In the genomic region with DNA sequence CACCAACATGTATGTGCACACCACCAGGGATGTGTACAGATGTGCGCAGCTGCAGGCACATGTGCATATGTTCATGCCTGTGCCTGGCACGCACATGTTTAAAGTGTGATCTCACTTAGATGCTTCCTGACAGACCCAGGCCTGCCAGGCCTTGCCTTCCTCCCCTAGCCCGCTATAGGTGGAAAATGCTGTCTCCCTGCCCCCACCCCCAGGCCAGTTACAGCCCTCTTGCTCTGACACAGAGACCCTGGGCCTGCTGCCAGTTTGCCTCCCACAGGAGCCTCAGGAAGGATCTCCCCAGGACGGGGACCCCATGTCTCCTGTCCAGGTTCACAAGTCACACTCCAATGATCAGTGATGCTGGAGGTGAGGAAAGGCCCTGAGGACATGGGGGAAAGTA, we compare ENCODE assay signal across 21 cellular contexts.
"Had no signal": no experiment of that assay in that cellular context is flagged by ENCODE, and none has a peak within 500 bp of the region (broad histone marks: within the 10 kb centered on the region; RNA-seq: fewer than 3 reads in every experiment).

No MANE protein-coding gene starts in this region.

- H3K27ac ChIP-seq: brain microvascular endothelial cell, spleen, thyroid gland had no signal

- ATAC-seq: left lobe of liver; natural killer cell; stimulated activated memory B cell treated with anti-CD40 and anti-IgM and Interleukin-4, amounts not matched to agents 10 μg/mL and 1 μg/mL and 100 μg/mL, for 72 hours; WTC11 had no signal

- DNase-seq: activated CD4-positive, alpha-beta T cell treated with anti-CD3 and anti-CD28 coated beads for 48 hours; activated CD8-positive, alpha-beta memory T cell treated with anti-CD3 and anti-CD28 coated beads for 24 hours; activated CD8-positive, alpha-beta memory T cell treated with anti-CD3 and anti-CD28 coated beads, Interleukin-2, amount 50 U/mL, for 48 hours; activated naive CD4-positive, alpha-beta T cell; aorta; brain microvascular endothelial cell; central memory CD4-positive, alpha-beta T cell; colonic mucosa; foreskin melanocyte; hypothalamus; islet precursor cell; natural killer cell; nucleus accumbens; retina; stimulated activated CD4-positive, alpha-beta T cell treated with anti-CD3 and anti-CD28 coated beads, Interleukin-4, amount 100 ng/mL, for 4 hours; thyroid gland had no signal

- H3K9me3 Mint-ChIP-seq: natural killer cell; stimulated activated memory B cell treated with anti-CD40 and anti-IgM and Interleukin-4, amounts not matched to agents 10 μg/mL and 1 μg/mL and 100 μg/mL, for 72 hours; WTC11 had no signal

- H3K27me3 ChIP-seq: colonic mucosa, thyroid gland had no signal

- H3K4me1 ChIP-seq: thyroid gland had no signal

- H3K36me3 Mint-ChIP-seq: natural killer cell; stimulated activated memory B cell treated with anti-CD40 and anti-IgM and Interleukin-4, amounts not matched to agents 10 μg/mL and 1 μg/mL and 100 μg/mL, for 72 hours; WTC11 had no signal

- H3K9me3 ChIP-seq: colonic mucosa, spleen, thyroid gland had no signal

- H3K4me3 Mint-ChIP-seq: natural killer cell; stimulated activated memory B cell treated with anti-CD40 and anti-IgM and Interleukin-4, amounts not matched to agents 10 μg/mL and 1 μg/mL and 100 μg/mL, for 72 hours; WTC11 had no signal

- H3K36me3 ChIP-seq: brain microvascular endothelial cell, colonic mucosa, spleen, thyroid gland had no signal

- H3K27ac Mint-ChIP-seq: natural killer cell; stimulated activated memory B cell treated with anti-CD40 and anti-IgM and Interleukin-4, amounts not matched to agents 10 μg/mL and 1 μg/mL and 100 μg/mL, for 72 hours; WTC11 had no signal

- H3K4me3 ChIP-seq: colonic mucosa, lung, spleen, thyroid gland had no signal
